In genomic region chr1:111476761-111477309, GRCh38 we compare ENCODE assay signal across 1 cellular context.
TF ChIP-seq lines count a peak whose summit lies in the region.

No MANE protein-coding gene starts in this region.

TF ChIP-seq in GM12878, 131 proteins besides CTCF, POLR2A, EP300 and RAD21 (continued from another document and continues in another):
- TF ChIP-seq E2F4 (IDR thresholded peaks at IDR 0.05; ENCODE audit: low read depth, low read length) (no peak), POLR2AphosphoS2 (IDR thresholded peaks at IDR 0.05; ENCODE audit: low read depth, low read length) (no peak), CBX5 (IDR thresholded peaks at IDR 0.05; ENCODE audit: low read depth) (peak; percentile 43; the same call in 1 of the 2 replicates), MLLT1 (IDR thresholded peaks at IDR 0.05) (peak; percentile 46; the same call in 1 of the 2 replicates), SRF (IDR thresholded peaks at IDR 0.05; ENCODE audit: low read depth in 2 of 2, low read length in 2 of 2) (0 out of 4 replicates have a peak, but pooled peaks of 1 of the 2 experiments have one; percentile 51), CUX1 (IDR thresholded peaks at IDR 0.05; ENCODE audit: insufficient replicate concordance, low read depth, low read length) (no peak), SMC3 (IDR thresholded peaks at IDR 0.05; ENCODE audit: borderline replicate concordance, low read length) (no peak), SMARCA5 (IDR thresholded peaks at IDR 0.05) (no peak), CHD4 (IDR thresholded peaks at IDR 0.05) (no peak), BCL11A (IDR thresholded peaks at IDR 0.05; ENCODE audit: low read depth, low read length) (0 out of 2 replicates have a peak, but pooled peaks have one; percentile 45), ZBTB11 (CRISPR knock-in tag; IDR thresholded peaks at IDR 0.05) (no peak), STAT1 (conservative IDR thresholded peaks at IDR 0.05) (no peak), TAF1 (IDR thresholded peaks at IDR 0.05; ENCODE audit: borderline replicate concordance, low read depth, low read length) (no peak), SMAD1 (IDR thresholded peaks at IDR 0.05; ENCODE audit: low read depth, partially characterized antibody) (no peak), GATAD2B (conservative IDR thresholded peaks at IDR 0.05; ENCODE audit: low read depth) (peak; percentile 75), USF1 (IDR thresholded peaks at IDR 0.05; ENCODE audit: borderline replicate concordance, extremely low read length, insufficient read depth, low read depth, low read length) (peak; percentile 62), BRCA1 (IDR thresholded peaks at IDR 0.05; ENCODE audit: low read depth, low read length) (no peak), SMAD5 (IDR thresholded peaks at IDR 0.05; ENCODE audit: low read depth) (peak; percentile 33; the same call in 1 of the 2 replicates), JUND (IDR thresholded peaks at IDR 0.05; ENCODE audit: low read depth, low read length) (no peak), ZBED1 (IDR thresholded peaks at IDR 0.05; ENCODE audit: borderline replicate concordance) (no peak), USF2 (IDR thresholded peaks at IDR 0.05; ENCODE audit: borderline replicate concordance, low read depth, low read length) (peak; percentile 25; the same call in 1 of the 2 replicates), YBX1 (IDR thresholded peaks at IDR 0.05) (no peak), RELA (IDR thresholded peaks at IDR 0.05; ENCODE audit: borderline replicate concordance, partially characterized antibody) (no peak), CBFB (IDR thresholded peaks at IDR 0.05; ENCODE audit: low read depth) (peak; percentile 82), PBX3 (IDR thresholded peaks at IDR 0.05; ENCODE audit: insufficient replicate concordance, low read depth, low read length) (no peak), PRDM15 (CRISPR knock-in tag; IDR thresholded peaks at IDR 0.05) (no peak), RB1 (IDR thresholded peaks at IDR 0.05; ENCODE audit: borderline replicate concordance) (no peak), ZNF207 (IDR thresholded peaks at IDR 0.05; ENCODE audit: borderline replicate concordance) (no peak), IRF5 (IDR thresholded peaks at IDR 0.05; ENCODE audit: borderline replicate concordance) (no peak), CREM (IDR thresholded peaks at IDR 0.05; ENCODE audit: low read depth) (peak; percentile 73), EGR1 (IDR thresholded peaks at IDR 0.05; ENCODE audit: borderline replicate concordance in 1 of 2, low read depth in 2 of 2, low read length in 2 of 2) (peak in 1 of 2 experiments; percentile 11; a peak in 1 of 3 replicates), WRNIP1 (IDR thresholded peaks at IDR 0.05; ENCODE audit: borderline replicate concordance, low read depth, low read length) (no peak), ETV6 (conservative IDR thresholded peaks at IDR 0.05 in 1 of 2, IDR thresholded peaks at IDR 0.05 in 1 of 2; ENCODE audit: borderline replicate concordance in 1 of 2, low read depth in 1 of 2) (peak in 1 of 2 experiments; percentile 72; a peak in 1 of 4 replicates), LARP7 (IDR thresholded peaks at IDR 0.05) (no peak), EZH2 (IDR thresholded peaks at IDR 0.05; ENCODE audit: borderline replicate concordance, control insufficient read depth, low read depth, low read length) (no peak), IRF3 (IDR thresholded peaks at IDR 0.05) (no peak), MAX (IDR thresholded peaks at IDR 0.05; ENCODE audit: low read depth, low read length) (no peak; the same call in 1 of the 2 replicates)
